In the genomic region with DNA sequence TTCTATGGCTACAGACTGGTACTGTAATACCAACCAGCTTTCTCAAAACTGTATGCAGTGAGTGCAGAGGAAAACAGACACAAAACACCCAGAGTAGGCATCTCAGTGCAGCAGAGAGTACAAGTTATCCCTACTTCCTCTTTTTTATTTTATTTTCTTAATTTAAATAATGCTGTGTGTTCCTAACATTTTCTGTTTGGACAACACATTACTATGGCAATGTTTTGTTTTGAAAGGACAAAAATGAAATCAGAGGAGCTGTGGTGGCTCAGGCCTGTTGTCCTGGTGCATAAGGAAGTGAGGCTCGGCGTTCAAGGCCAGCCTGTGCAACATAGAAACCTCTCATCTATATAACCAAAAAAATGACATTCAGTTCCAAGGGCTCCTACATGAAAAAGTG, we compare ENCODE assay signal across 11 cellular contexts. TPM values are rescaled to one million over a fixed set of nuclear protein-coding genes. Genes with fewer than 3 reads are reported as not detected.
A peak's percentile ranks its signal among the peaks of the same experiment; 100 is the strongest.
DNase-seq lines count a peak whose midpoint lies in the region; ATAC-seq and TF ChIP-seq lines count a peak whose summit lies in the region.
"Had no signal": no experiment of that assay in that cellular context is flagged by ENCODE, and none has a peak within 500 bp of the region (broad histone marks: within the 10 kb centered on the region; RNA-seq: fewer than 3 reads in every experiment).

No MANE protein-coding gene starts in this region.

- no peak overlapping the region for H3K14ac ChIP-seq in mesenchymal stem cell (ENCODE audit: low read length in 2 of 2)

- H3K4me1 ChIP-seq in heart left ventricle = peaks cover 17 to 71% (median 55%) of the 10 kb centered on the region in 12 donors
- peaks cover 17% of the 10 kb centered on the region for H3K4me1 ChIP-seq in mesenchymal stem cell (ENCODE audit: control insufficient read depth, insufficient read depth, low read depth, low read length)
- peaks cover 18 to 24% of the 10 kb centered on the region in 2 donors for H3K4me1 ChIP-seq in uterus
- peaks cover 21% of the 10 kb centered on the region for H3K4me1 ChIP-seq in mammary epithelial cell (ENCODE audit: insufficient read depth, low read length)

- H4K91ac ChIP-seq in mesenchymal stem cell (ENCODE audit: low read length) = no peak overlapping the region

- POLR2A ChIA-PET in WTC11 (lab: Charles Lee) = interaction anchor here (1.2 kb wide), 1 partner anchor 137 kb away, joined by 3 read pairs; no protein-coding TSS in a partner anchor

- no peaks in the 10 kb centered on the region for H4K20me1 ChIP-seq in mammary epithelial cell (ENCODE audit: insufficient read depth, low read length)

- H3K4me3 Mint-ChIP-seq in WTC11 = no peak overlapping the region
- H3K4me3 Mint-ChIP-seq in natural killer cell treated with Interleukin-12 subunit alpha and Interleukin-12 subunit beta and Interleukin-15 and Interleukin-18, amount 100 ng/mL, for 72 hours = no peak overlapping the region

- no TSS peak for BruUV-seq in mammary epithelial cell (replicated peaks; lab: Mats Ljungman, UMichigan)

- dilution Hi-C loops in mammary epithelial cell (cut with HindIII; ENCODE audit: low sequenced_read_pairs) = loop anchor here (5.0 to 10.0 kb wide), 2 partner anchors 35 to 57 kb away; no protein-coding TSS in a partner anchor

- intact Hi-C loops in Right ventricle myocardium superior (cut with DNase I) (no loop called here), heart left ventricle (cut with DNase I) (loop anchor here in 9 of 10 donors (2.0 to 10.0 kb wide), 8 partner anchors 60 to 427 kb away; a partner anchor contains a TSS), uterus (cut with DNase I; ENCODE audit: low total_unique reads) (loop anchor here (10.0 kb wide), 1 partner anchor 67 kb away; a partner anchor contains a TSS), mammary epithelial cell (cut with micrococcal nuclease) (no loop called here)

- H3K36me3 ChIP-seq in heart left ventricle (peaks cover 0 to 8% (median 0%) of the 10 kb centered on the region in 9 donors), mesenchymal stem cell (ENCODE audit: control insufficient read depth in 1 of 2, insufficient read depth in 2 of 2, low read depth in 1 of 2, low read length in 2 of 2) (peaks cover 10 to 11% of the 10 kb centered on the region in 2 experiments), uterus (no peaks in the 10 kb centered on the region), mammary epithelial cell (ENCODE audit: insufficient read depth, low read length) (no peaks in the 10 kb centered on the region)

- no peak overlapping the region for H4K8ac ChIP-seq in mesenchymal stem cell (ENCODE audit: low read length)

- H3K18ac ChIP-seq in mesenchymal stem cell (ENCODE audit: low read depth in 1 of 2, low read length in 2 of 2) = no peak overlapping the region

- H3K27me3 ChIP-seq in heart left ventricle (no peaks in the 10 kb centered on the region), mesenchymal stem cell (ENCODE audit: control insufficient read depth in 1 of 2, insufficient read depth in 1 of 2, low read length in 2 of 2) (no peaks in the 10 kb centered on the region), uterus (no peaks in the 10 kb centered on the region), mammary epithelial cell (ENCODE audit: insufficient read depth, low read length) (no peaks in the 10 kb centered on the region)

- H3K4me2 ChIP-seq in mesenchymal stem cell (ENCODE audit: low read length, poor library complexity, severe bottlenecking) (no peak overlapping the region), mammary epithelial cell (ENCODE audit: insufficient read depth, low read depth, low read length) (no peak overlapping the region)

- CTCF ChIA-PET in WTC11 (lab: Charles Lee) = interaction anchor here (1.1 to 3.7 kb wide), 3 partner anchors 12 to 136 kb away, joined by 4 to 98 read pairs (median 19); no protein-coding TSS in a partner anchor
- CTCF ChIA-PET in mammary epithelial cell (lab: Charles Lee; ENCODE audit: low non-redundant PET) = no interaction called here

- H3K4me1 Mint-ChIP-seq in WTC11 = peaks cover 40% of the 10 kb centered on the region
- peaks cover 16 to 26% of the 10 kb centered on the region in 2 donors for H3K4me1 Mint-ChIP-seq in natural killer cell treated with Interleukin-12 subunit alpha and Interleukin-12 subunit beta and Interleukin-15 and Interleukin-18, amount 100 ng/mL, for 72 hours (ENCODE audit: low read depth in 2 of 2)

- no peak for TF ChIP-seq POLR2A in heart left ventricle (IDR thresholded peaks at IDR 0.05)
- TF ChIP-seq POLR2A in uterus (IDR thresholded peaks at IDR 0.05) = no peak

- H3K27ac Mint-ChIP-seq in WTC11 = 0 out of 2 replicates have a peak overlapping the region, but pooled peaks have one; percentile 46
- H3K27ac Mint-ChIP-seq in natural killer cell treated with Interleukin-12 subunit alpha and Interleukin-12 subunit beta and Interleukin-15 and Interleukin-18, amount 100 ng/mL, for 72 hours = no peak overlapping the region

- H2BK5ac ChIP-seq in mesenchymal stem cell (ENCODE audit: low read depth, low read length, poor library complexity, severe bottlenecking) = no peak overlapping the region

- no peak for TF ChIP-seq CTCF in heart left ventricle (IDR thresholded peaks at IDR 0.05)
- TF ChIP-seq CTCF in WTC11 (IDR thresholded peaks at IDR 0.05) = no peak
- no peak for TF ChIP-seq CTCF in uterus (IDR thresholded peaks at IDR 0.05)
- TF ChIP-seq CTCF in mammary epithelial cell (conservative IDR thresholded peaks at IDR 0.05 in 1 of 2, IDR thresholded peaks at IDR 0.05 in 1 of 2; ENCODE audit: extremely low read depth in 1 of 2, insufficient read depth in 1 of 2, low read depth in 1 of 2, low read length in 2 of 2) = no peak

- no peaks in the 10 kb centered on the region; the same call in 1 of the 2 replicates for H3K36me3 Mint-ChIP-seq in WTC11
- H3K36me3 Mint-ChIP-seq in natural killer cell treated with Interleukin-12 subunit alpha and Interleukin-12 subunit beta and Interleukin-15 and Interleukin-18, amount 100 ng/mL, for 72 hours = no peaks in the 10 kb centered on the region

- H3K4me3 ChIP-seq in heart left ventricle (no peak overlapping the region), mesenchymal stem cell (ENCODE audit: insufficient read depth in 1 of 2, low read depth in 1 of 2, low read length in 2 of 2) (no peak overlapping the region), uterus (no peak overlapping the region), mammary epithelial cell (replicated peaks in 1 of 3; ENCODE audit: insufficient read depth in 1 of 3, low read depth in 2 of 3, low read length in 3 of 3) (no peak overlapping the region)

- no peak overlapping the region for H3K4ac ChIP-seq in mesenchymal stem cell (ENCODE audit: low read depth in 1 of 2, low read length in 2 of 2)

- H3K27me3 Mint-ChIP-seq in WTC11 (ENCODE audit: low read depth) = no peaks in the 10 kb centered on the region
- H3K27me3 Mint-ChIP-seq in natural killer cell treated with Interleukin-12 subunit alpha and Interleukin-12 subunit beta and Interleukin-15 and Interleukin-18, amount 100 ng/mL, for 72 hours = no peaks in the 10 kb centered on the region

- H2BK15ac ChIP-seq in mesenchymal stem cell (ENCODE audit: low read depth, poor library complexity, severe bottlenecking) = no peak overlapping the region

- H3K27ac ChIP-seq in heart left ventricle = peak overlapping the region in 6 of 12 donors; percentile 12 to 88 (median 80)
- H3K27ac ChIP-seq in mesenchymal stem cell (ENCODE audit: low read length, poor library complexity, severe bottlenecking) = no peak overlapping the region
- peak overlapping the region; percentile 86 to 90 for H3K27ac ChIP-seq in uterus
- H3K27ac ChIP-seq in mammary epithelial cell (ENCODE audit: insufficient read depth, low read depth, low read length) = no peak overlapping the region

- no peak overlapping the region for H3K23ac ChIP-seq in mesenchymal stem cell (ENCODE audit: low read length in 2 of 2)

- H2BK120ac ChIP-seq in mesenchymal stem cell (ENCODE audit: low read depth, low read length) = no peak overlapping the region

- H2BK12ac ChIP-seq in mesenchymal stem cell (ENCODE audit: low read length in 2 of 2) = no peak overlapping the region

- H3K79me2 ChIP-seq in mammary epithelial cell (ENCODE audit: insufficient read depth, low read length) = peaks cover 88% of the 10 kb centered on the region

- in situ Hi-C loops in mammary epithelial cell (cut with MboI; ENCODE audit: low sequenced_read_pairs in 2 of 2) = no loop called here

- H3K9me3 ChIP-seq in heart left ventricle (no peaks in the 10 kb centered on the region), mesenchymal stem cell (ENCODE audit: control insufficient read depth, low read length) (no peaks in the 10 kb centered on the region), uterus (no peaks in the 10 kb centered on the region), mammary epithelial cell (replicated peaks; ENCODE audit: insufficient read depth, low read length) (no peaks in the 10 kb centered on the region)

- peak overlapping the region; percentile 70 for H3K9ac ChIP-seq in mesenchymal stem cell (ENCODE audit: low read length)
- no peak overlapping the region for H3K9ac ChIP-seq in mammary epithelial cell (ENCODE audit: insufficient read depth, low read length)

- H3K79me1 ChIP-seq in mesenchymal stem cell (replicated peaks; ENCODE audit: low read length, poor library complexity, severe bottlenecking) = peaks cover 2% of the 10 kb centered on the region

- DNase-seq in Right ventricle myocardium superior (peak; percentile 58), heart left ventricle (no peak), WTC11 (ENCODE audit: low spot score) (no peak), mesenchymal stem cell (peak; percentile 60), uterus (no peak), mammary epithelial cell (no peak), iPS-NIHi11 (ENCODE audit: low spot score) (no peak)
- no peak for DNase-seq in natural killer cell treated with Interleukin-12 subunit alpha and Interleukin-12 subunit beta and Interleukin-15 and Interleukin-18, amount 100 ng/mL, for 72 hours (ENCODE audit: low spot score)
- DNase-seq: activated CD4-positive, alpha-beta T cell treated with anti-CD3 and anti-CD28 coated beads for 4 hours; activated naive CD4-positive, alpha-beta T cell treated with anti-CD3 and anti-CD28 coated beads, Interleukin-2, amount 50 U/mL, for 16 hours had no signal

- no peak for ATAC-seq in Right ventricle myocardium superior (ENCODE audit: poor library complexity)
- no peak for ATAC-seq in heart left ventricle
- no peak for ATAC-seq in WTC11
- ATAC-seq in natural killer cell treated with Interleukin-12 subunit alpha and Interleukin-12 subunit beta and Interleukin-15 and Interleukin-18, amount 100 ng/mL, for 72 hours = no peak
- ATAC-seq: Panc1 had no signal

- no peaks in the 10 kb centered on the region for H3K9me3 Mint-ChIP-seq in WTC11
- H3K9me3 Mint-ChIP-seq in natural killer cell treated with Interleukin-12 subunit alpha and Interleukin-12 subunit beta and Interleukin-15 and Interleukin-18, amount 100 ng/mL, for 72 hours = no peaks in the 10 kb centered on the region

- no peak overlapping the region for H2AK5ac ChIP-seq in mesenchymal stem cell (ENCODE audit: low read length, severe bottlenecking)

- 68 to 81% (median 71%) methylated on average over 2 of the region's 2 CpGs for WGBS in heart left ventricle, 4 donors
- 83% methylated on average over 2 of the region's 2 CpGs for WGBS in mesenchymal stem cell
- 100% methylated on average over 2 of the region's 2 CpGs for WGBS in mammary epithelial cell (ENCODE audit: low coverage, missing lambda C conversion rate)

- H2AFZ ChIP-seq in mesenchymal stem cell (ENCODE audit: low read depth, low read length) (no peak overlapping the region), mammary epithelial cell (ENCODE audit: low read depth, low read length) (no peak overlapping the region)

RNA-seq across cellular contexts. Expression of a gene that starts 33.7 kb away (rescaled TPM):
- total RNA-seq in Right ventricle myocardium superior (4.2 TPM), heart left ventricle (10 to 100 TPM in 2 of 9 donors, 1 to 10 TPM in 7; 1.1 to 26.7 (median 4.0) TPM), WTC11 (2021) (0.18 to 0.46 TPM (median 0.21 TPM) in 3 replicates), uterus (1 to 10 TPM; 1.5 to 6.5 (median 2.9) TPM), mammary epithelial cell (under 1 TPM; 0.47 to 0.50 TPM)
- polyA plus RNA-seq in heart left ventricle (1 to 10 TPM; 1.0 to 4.5 TPM), mammary epithelial cell (0.63 TPM)
- 2.0 TPM for polyA plus RNA-seq in mesenchymal stem cell (2013, experiment 1 of 2)
- 2.2 TPM for polyA plus RNA-seq in mesenchymal stem cell (2013, experiment 2 of 2)
- not detected for polyA minus RNA-seq in mammary epithelial cell
- total RNA-seq in natural killer cell treated with Interleukin-12 subunit alpha and Interleukin-12 subunit beta and Interleukin-15 and Interleukin-18, amount 100 ng/mL, for 72 hours = 10 to 100 TPM; 26.5 to 34.6 TPM

Comparison
In these comparisons a context has a peak if more than half of its experiments do, and no peak if none do; other contexts are left out.
1. DNase-seq: peak in Right ventricle myocardium superior (single experiment) and mesenchymal stem cell (single experiment); none in heart left ventricle (0 of 5), WTC11 (single experiment), uterus (0 of 2), mammary epithelial cell (single experiment), natural killer cell treated with Interleukin-12 subunit alpha and Interleukin-12 subunit beta and Interleukin-15 and Interleukin-18, amount 100 ng/mL, for 72 hours (single experiment) and iPS-NIHi11 (single experiment).
2. intact Hi-C loops: an anchor here in heart left ventricle (2.0 to 10.0 kb wide) and uterus (10.0 kb wide); none called in Right ventricle myocardium superior and mammary epithelial cell.
3. H3K27ac ChIP-seq: peak in uterus (2 of 2); none in mesenchymal stem cell (single experiment) and mammary epithelial cell (single experiment).